ENCODE assay signal across 8 cellular contexts in the genomic region with DNA sequence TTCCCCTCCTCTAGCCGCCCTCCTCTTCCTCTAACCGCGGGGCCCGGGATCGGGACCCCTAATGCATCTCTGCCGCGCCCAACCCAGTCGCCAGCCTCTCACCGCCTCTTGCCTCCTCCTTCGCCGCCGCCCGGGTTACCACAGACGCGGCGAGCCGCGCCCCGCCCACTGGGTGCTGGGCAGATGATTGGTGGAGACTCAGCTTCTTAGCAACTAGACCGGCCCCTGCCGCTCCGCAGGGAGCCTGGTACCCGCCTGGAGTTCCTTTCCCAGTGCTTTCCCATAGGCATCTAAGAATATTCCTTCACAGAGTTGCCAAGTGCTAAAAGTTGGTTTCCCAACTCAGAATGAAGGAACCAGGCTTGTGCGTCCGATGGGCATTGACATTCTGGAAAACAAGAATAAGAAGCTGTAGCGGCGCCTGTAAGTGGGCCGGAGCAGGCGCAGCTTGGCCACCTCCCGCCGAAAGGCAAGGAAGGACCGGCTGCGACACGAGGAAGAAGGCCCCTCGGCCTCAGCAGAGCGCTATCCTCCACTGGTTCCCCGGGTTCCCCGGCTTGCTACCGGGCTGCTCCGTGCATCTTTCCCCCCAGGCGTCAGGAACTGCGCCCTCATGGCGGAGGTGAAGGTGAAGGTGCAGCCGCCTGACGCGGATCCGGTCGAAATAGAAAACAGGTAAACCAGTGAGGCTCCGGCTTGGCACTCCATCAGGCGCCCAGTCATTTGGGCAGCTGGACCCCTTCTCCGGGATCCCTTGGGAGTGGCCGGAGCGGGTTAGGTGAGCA.
DNase-seq lines count a peak whose midpoint lies in the region; ATAC-seq and TF ChIP-seq lines count a peak whose summit lies in the region.

A gene (minus strand): TSS at position 137 of the 785 bp plus-strand sequence. CDS start 1,672 bp downstream, outside the sequence.
A gene with protein sequence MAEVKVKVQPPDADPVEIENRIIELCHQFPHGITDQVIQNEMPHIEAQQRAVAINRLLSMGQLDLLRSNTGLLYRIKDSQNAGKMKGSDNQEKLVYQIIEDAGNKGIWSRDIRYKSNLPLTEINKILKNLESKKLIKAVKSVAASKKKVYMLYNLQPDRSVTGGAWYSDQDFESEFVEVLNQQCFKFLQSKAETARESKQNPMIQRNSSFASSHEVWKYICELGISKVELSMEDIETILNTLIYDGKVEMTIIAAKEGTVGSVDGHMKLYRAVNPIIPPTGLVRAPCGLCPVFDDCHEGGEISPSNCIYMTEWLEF (plus strand): TSS at position 497 of the 785 bp plus-strand sequence. CDS start 117 bp downstream, at position 614.

- ATAC-seq in GM19372 (IDR thresholded peaks at IDR 0.05; ENCODE audit: low read depth, unreplicated experiment) (peak; percentile 97), HG03521 (IDR thresholded peaks at IDR 0.05; ENCODE audit: unreplicated experiment) (peak; percentile 98)

- DNase-seq in NCI-H69 (lab: John Stamatoyannopoulos, UW) (peak; percentile 99), dedifferentiated amniotic fluid mesenchymal stem cell (ENCODE audit: extremely low spot score) (peak; percentile 95), left kidney (ENCODE audit: low read depth, low spot score) (peak; percentile 99)
- DNase-seq in activated CD4-positive, alpha-beta T cell treated with anti-CD3 and anti-CD28 coated beads, Interleukin-2, amount 50 U/mL, for 1 hour: peak; percentile 91
- peak; percentile 94 for DNase-seq in stimulated activated CD4-positive, alpha-beta T cell treated with anti-CD3 and anti-CD28 coated beads, Interleukin-1b, Interleukin-23, amount 100 ng/mL, for 48 hours

- peak within 1 kb of the TSS; percentile 87 for H3K27ac ChIP-seq in C4-2B

- no peak for TF ChIP-seq CTCF in C4-2B (conservative IDR thresholded peaks at IDR 0.05)

Comparison
In these comparisons a context has a peak if more than half of its experiments do, and no peak if none do; other contexts are left out.
1. Peak in every context shown above with its lines: DNase-seq, ATAC-seq and H3K27ac ChIP-seq.